In the genomic region with DNA sequence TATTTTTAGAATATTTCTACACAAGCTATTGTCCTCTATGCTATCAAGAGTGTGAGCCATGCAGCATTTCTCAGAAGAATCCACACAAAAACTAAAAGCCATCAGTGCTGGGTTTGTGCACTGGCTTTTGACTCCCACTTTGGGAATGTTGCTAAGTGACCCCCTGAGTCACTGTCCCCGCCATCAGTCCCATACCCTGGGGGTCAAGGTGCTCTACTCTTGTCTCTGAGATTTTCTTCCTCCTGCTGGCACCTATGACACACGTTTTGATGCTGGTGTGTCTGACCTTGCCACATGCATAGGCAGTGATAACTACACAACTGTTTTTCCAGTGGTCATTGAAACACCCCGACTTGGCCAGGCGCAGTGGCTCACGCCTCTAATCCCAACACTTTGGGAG, we compare ENCODE assay signal across 1 cellular context.
TF ChIP-seq lines count a peak whose summit lies in the region.

No MANE protein-coding gene starts in this region.

TF ChIP-seq in GM23338, 12 proteins besides CTCF, POLR2A, EP300 and RAD21:
- TF ChIP-seq JUNB (IDR thresholded peaks at IDR 0.05; ENCODE audit: unreplicated experiment): no peak
